25 cellular contexts compared by ENCODE assay signal in genomic region chr4:182113774-182114173, GRCh38.
DNase-seq lines count a peak whose midpoint lies in the region; ATAC-seq and TF ChIP-seq lines count a peak whose summit lies in the region.
"Had no signal": no experiment of that assay in that cellular context is flagged by ENCODE, and none has a peak within 500 bp of the region (broad histone marks: within the 10 kb centered on the region; RNA-seq: fewer than 3 reads in every experiment).

No MANE protein-coding gene starts in this region.

- H3K4me1 ChIP-seq in lower lobe of right lung: no peaks in the 10 kb centered on the region
- H3K4me1 ChIP-seq: BLaER1, SJCRH30 had no signal

- TF ChIP-seq CTCF in lower lobe of right lung (IDR thresholded peaks at IDR 0.05): no peak

- DNase-seq in AG08395 (ENCODE audit: low spot score): peak; percentile 19
- DNase-seq in EH (ENCODE audit: low read depth): peak; percentile 51
- DNase-seq in amniotic epithelial cell (ENCODE audit: low read depth): peak; percentile 9
- DNase-seq in iris pigment epithelial cell (ENCODE audit: low read depth): peak; percentile 9
- no peak for DNase-seq in OCI-M1 (lab: John Stamatoyannopoulos, UW)
- no peak for DNase-seq in lower lobe of right lung
- DNase-seq: CD4-positive, CD25-positive, alpha-beta regulatory T cell; DMS153; DND-41; KG1; MG63; NCI-H1105 treated with DMSO at 0.1 percent for 48 hours; NCI-H146; NCI-H1930; NCI-H2107; NCI-H446; NCI-H524 treated with DMSO at 0.1 percent for 48 hours; NCI-H774; PC-9; SJCRH30 had no signal

- H3K4me3 ChIP-seq in lower lobe of right lung: no peak overlapping the region
- H3K4me3 ChIP-seq: BLaER1, MG63, PC-9, SJCRH30 had no signal

- ATAC-seq in GM21526 (IDR thresholded peaks at IDR 0.05; ENCODE audit: low FRiP score, unreplicated experiment) (no peak), HG02642 (IDR thresholded peaks at IDR 0.05; ENCODE audit: poor library complexity, unreplicated experiment) (no peak), lower lobe of right lung (no peak)
- ATAC-seq: Right ventricle myocardium inferior, SK-N-SH treated with all-trans-retinoic acid at 6 μM for 48 hours had no signal

- intact Hi-C loops in lower lobe of right lung (cut with DNase I): no loop called here

- H3K27me3 ChIP-seq in lower lobe of right lung (ENCODE audit: low read depth): no peaks in the 10 kb centered on the region
- H3K27me3 ChIP-seq: BLaER1, MG63, SJCRH30 had no signal

- H3K36me3 ChIP-seq in lower lobe of right lung: no peaks in the 10 kb centered on the region
- H3K36me3 ChIP-seq: BLaER1, MG63, SJCRH30 had no signal

- H3K27ac ChIP-seq in lower lobe of right lung: no peak overlapping the region
- H3K27ac ChIP-seq: BLaER1, PC-9, SJCRH30 had no signal

- H3K9me3 ChIP-seq in lower lobe of right lung: no peaks in the 10 kb centered on the region
- H3K9me3 ChIP-seq: MG63, SJCRH30 had no signal

Comparison
In these comparisons a context has a peak if more than half of its experiments do, and no peak if none do; other contexts are left out.
1. DNase-seq: peak in AG08395 (single experiment), EH (single experiment), amniotic epithelial cell (single experiment) and iris pigment epithelial cell (single experiment); none in OCI-M1 (single experiment) and lower lobe of right lung (single experiment).